8 cellular contexts compared by ENCODE assay signal in genomic region chr4:7769936-7770674, GRCh38.
A peak's percentile ranks its signal among the peaks of the same experiment; 100 is the strongest.
DNase-seq lines count a peak whose midpoint lies in the region; ATAC-seq and TF ChIP-seq lines count a peak whose summit lies in the region.

No MANE protein-coding gene starts in this region.

- CTCF ChIA-PET in mammary epithelial cell (lab: Charles Lee; ENCODE audit: low non-redundant PET): interaction anchor here (1.2 kb wide), 1 partner anchor 32 kb away, joined by 6 read pairs; no protein-coding TSS in a partner anchor

- no peaks in the 10 kb centered on the region for H4K20me1 ChIP-seq in MM.1S (ENCODE audit: insufficient read depth, low read length)
- no peaks in the 10 kb centered on the region for H4K20me1 ChIP-seq in mammary epithelial cell (ENCODE audit: insufficient read depth, low read length)
- no peaks in the 10 kb centered on the region for H4K20me1 ChIP-seq in neural cell (ENCODE audit: insufficient read depth)

- TF ChIP-seq CTCF in MM.1S (IDR thresholded peaks at IDR 0.05; ENCODE audit: low read length) (peak; percentile 35), mammary epithelial cell (conservative IDR thresholded peaks at IDR 0.05 in 1 of 2, IDR thresholded peaks at IDR 0.05 in 1 of 2; ENCODE audit: extremely low read depth in 1 of 2, insufficient read depth in 1 of 2, low read depth in 1 of 2, low read length in 2 of 2) (peak; percentile 43 to 54), neural cell (IDR thresholded peaks at IDR 0.05; ENCODE audit: poor library complexity, severe bottlenecking) (peak; percentile 37)

- H2AFZ ChIP-seq in MM.1S (ENCODE audit: low read length): no peak overlapping the region
- no peak overlapping the region for H2AFZ ChIP-seq in mammary epithelial cell (ENCODE audit: low read depth, low read length)
- H2AFZ ChIP-seq in neural cell (ENCODE audit: low read depth, low read length): no peak overlapping the region

- H3K27me3 ChIP-seq in MM.1S (replicated peaks; ENCODE audit: insufficient read depth, low read length) (peaks cover 42% of the 10 kb centered on the region), mammary epithelial cell (ENCODE audit: insufficient read depth, low read length) (no peaks in the 10 kb centered on the region), neural cell (ENCODE audit: insufficient read depth, low read depth, low read length) (no peaks in the 10 kb centered on the region)

- peak; percentile 43 for DNase-seq in ELR (ENCODE audit: low read depth)
- no peak for DNase-seq in MM.1S
- no peak for DNase-seq in mammary epithelial cell
- no peak for DNase-seq in SHP77 treated with DMSO at 0.1 percent for 48 hours (lab: John Stamatoyannopoulos, UW)
- DNase-seq in Ammon's horn (ENCODE audit: low spot score): no peak

- 87% methylated on average over 15 of the region's 16 CpGs for WGBS in mammary epithelial cell (ENCODE audit: low coverage, missing lambda C conversion rate)

- H3K36me3 ChIP-seq in MM.1S (replicated peaks; ENCODE audit: insufficient read depth, low read length) (no peaks in the 10 kb centered on the region), mammary epithelial cell (ENCODE audit: insufficient read depth, low read length) (no peaks in the 10 kb centered on the region), neural cell (ENCODE audit: insufficient read depth, low read length) (no peaks in the 10 kb centered on the region)

- no peak overlapping the region for H3K4me3 ChIP-seq in MM.1S (ENCODE audit: low read length)
- no peak overlapping the region for H3K4me3 ChIP-seq in mammary epithelial cell (replicated peaks in 1 of 3; ENCODE audit: insufficient read depth in 1 of 3, low read depth in 2 of 3, low read length in 3 of 3)
- no peak overlapping the region for H3K4me3 ChIP-seq in neural cell (ENCODE audit: low read length)

- H3K9me3 ChIP-seq in MM.1S (replicated peaks; ENCODE audit: insufficient read depth, low read length) (no peaks in the 10 kb centered on the region), mammary epithelial cell (replicated peaks; ENCODE audit: insufficient read depth, low read length) (no peaks in the 10 kb centered on the region), neural cell (ENCODE audit: low read length) (no peaks in the 10 kb centered on the region)

- ATAC-seq in HG02678 (IDR thresholded peaks at IDR 0.05; ENCODE audit: unreplicated experiment) (no peak), GM21723 (IDR thresholded peaks at IDR 0.05; ENCODE audit: unreplicated experiment) (no peak)

- no peaks in the 10 kb centered on the region for H3K79me2 ChIP-seq in MM.1S (ENCODE audit: low read length)
- no peaks in the 10 kb centered on the region for H3K79me2 ChIP-seq in mammary epithelial cell (ENCODE audit: insufficient read depth, low read length)
- H3K79me2 ChIP-seq in neural cell (replicated peaks; ENCODE audit: insufficient read depth, low read length): no peaks in the 10 kb centered on the region

- no peak for TF ChIP-seq EP300 in neural cell (conservative IDR thresholded peaks at IDR 0.05; ENCODE audit: poor library complexity, severe bottlenecking)

- H3K4me2 ChIP-seq in MM.1S (ENCODE audit: low read depth, low read length) (no peak overlapping the region), mammary epithelial cell (ENCODE audit: insufficient read depth, low read depth, low read length) (no peak overlapping the region), neural cell (ENCODE audit: low read length) (no peak overlapping the region)

- intact Hi-C loops in mammary epithelial cell (cut with micrococcal nuclease): loop anchor here (1.0 kb wide), 1 partner anchor 217 kb away; no protein-coding TSS in a partner anchor

- H3K9ac ChIP-seq in MM.1S (ENCODE audit: low read length) (no peak overlapping the region), mammary epithelial cell (ENCODE audit: insufficient read depth, low read length) (no peak overlapping the region), neural cell (ENCODE audit: low read length) (no peak overlapping the region)

- BruUV-seq in mammary epithelial cell (replicated peaks; lab: Mats Ljungman, UMichigan): no TSS peak

- in situ Hi-C loops in mammary epithelial cell (cut with MboI; ENCODE audit: low sequenced_read_pairs in 2 of 2): no loop called here

- TF ChIP-seq RAD21 in neural cell (conservative IDR thresholded peaks at IDR 0.05): peak; percentile 23

- dilution Hi-C loops in mammary epithelial cell (cut with HindIII; ENCODE audit: low sequenced_read_pairs): no loop called here

- H3K27ac ChIP-seq in MM.1S (ENCODE audit: low read length) (no peak overlapping the region), mammary epithelial cell (ENCODE audit: insufficient read depth, low read depth, low read length) (no peak overlapping the region), neural cell (ENCODE audit: low read length) (no peak overlapping the region)

- H3K9me2 ChIP-seq in MM.1S (replicated peaks; ENCODE audit: insufficient read depth, low read length) (no peaks in the 10 kb centered on the region), neural cell (ENCODE audit: insufficient read depth, low read length) (no peaks in the 10 kb centered on the region)

- no peaks in the 10 kb centered on the region for H3K4me1 ChIP-seq in MM.1S (ENCODE audit: low read length)
- no peaks in the 10 kb centered on the region for H3K4me1 ChIP-seq in mammary epithelial cell (ENCODE audit: insufficient read depth, low read length)

- H3F3A ChIP-seq in MM.1S (ENCODE audit: insufficient read depth, low read length) (no peaks in the 10 kb centered on the region), neural cell (ENCODE audit: insufficient read depth, low read length, poor library complexity, severe bottlenecking) (no peaks in the 10 kb centered on the region)

TF ChIP-seq in neural cell, 6 proteins besides CTCF, POLR2A, EP300 and RAD21:
- TF ChIP-seq SMC3 (conservative IDR thresholded peaks at IDR 0.05; ENCODE audit: poor library complexity) (peak; percentile 38), POLR2AphosphoS5 (IDR thresholded peaks at IDR 0.05) (no peak)
TF ChIP-seq in neural cell: peak in this region for 1.
